24 cellular contexts compared by ENCODE assay signal in the genomic region with DNA sequence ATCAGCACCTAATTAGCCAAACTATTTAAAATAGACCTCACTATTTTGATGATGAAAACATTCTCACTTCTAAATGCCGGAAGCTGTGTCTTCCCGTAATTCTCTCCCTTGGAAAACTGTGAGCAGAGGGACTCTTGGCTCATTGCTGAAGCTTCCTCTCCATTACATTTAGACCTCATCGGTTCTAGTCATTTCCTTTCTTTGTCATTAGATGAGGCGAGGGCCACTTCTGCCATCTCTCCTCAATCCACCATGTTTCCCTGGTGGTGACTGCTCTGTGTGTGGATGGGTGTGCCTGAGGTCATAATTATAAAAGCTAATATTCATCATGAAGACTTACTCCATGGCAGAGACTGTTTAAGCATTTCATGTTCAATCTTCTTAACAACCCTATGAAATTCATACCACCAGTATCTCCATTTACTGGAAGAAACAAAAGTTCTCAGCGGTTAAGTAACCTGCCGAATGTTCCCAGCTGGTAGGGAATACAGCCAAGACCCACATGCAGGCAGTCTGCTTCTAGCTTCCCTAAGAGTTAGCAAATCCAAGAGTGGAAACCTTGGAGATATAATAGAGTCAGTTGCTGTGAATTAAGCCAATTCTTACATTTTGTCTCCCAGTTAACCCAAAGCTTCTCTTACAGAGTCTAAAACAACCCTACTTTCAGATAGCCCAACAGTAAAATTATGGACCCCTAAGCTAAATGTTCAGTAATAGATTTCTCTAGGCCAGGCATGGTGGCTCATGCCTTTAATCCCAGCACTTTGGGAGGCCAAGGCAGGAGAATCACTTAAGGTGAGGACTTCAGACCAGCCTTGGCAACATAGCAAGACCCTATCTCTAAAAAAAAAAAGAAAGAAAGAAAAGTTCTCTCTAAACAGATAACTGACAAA.
DNase-seq lines count a peak whose midpoint lies in the region; ATAC-seq and TF ChIP-seq lines count a peak whose summit lies in the region.
"Had no signal": no experiment of that assay in that cellular context is flagged by ENCODE, and none has a peak within 500 bp of the region (broad histone marks: within the 10 kb centered on the region; RNA-seq: fewer than 3 reads in every experiment).

No MANE protein-coding gene starts in this region.

- no peak overlapping the region for H3K4me3 Mint-ChIP-seq in progenitor cell of endocrine pancreas (ENCODE audit: low read depth)
- H3K4me3 Mint-ChIP-seq: CD8-positive, alpha-beta T cell; H9; natural killer cell; stimulated activated effector memory CD8-positive, alpha-beta T cell treated with anti-CD3 and anti-CD28 coated beads, Interleukin-12 subunit alpha, Interleukin-12 subunit beta, amount 100 ng/mL, for 72 hours had no signal

- no peak overlapping the region; the same call in 1 of the 2 replicates for H3K14ac ChIP-seq in IMR-90 (replicated peaks; ENCODE audit: low read depth, low read length)

- no peak overlapping the region for H3K4ac ChIP-seq in IMR-90 (ENCODE audit: low read depth, low read length)

- H3K56ac ChIP-seq in IMR-90 (ENCODE audit: extremely low read depth, insufficient read depth, low read length): no peak overlapping the region

- H2BK15ac ChIP-seq in IMR-90 (ENCODE audit: low read depth, low read length): 0 out of 3 replicates have a peak overlapping the region, but pooled peaks have one; percentile 43

- WGBS in IMR-90 (ENCODE audit: extremely low coverage in 2 of 2, insufficient read length in 1 of 2), 2 experiments: no CpG with 5 or more reads among the region's 6 CpGs

- no peaks in the 10 kb centered on the region for H3K9me3 Mint-ChIP-seq in progenitor cell of endocrine pancreas (ENCODE audit: low read depth)
- H3K9me3 Mint-ChIP-seq: CD8-positive, alpha-beta T cell; H9; natural killer cell; stimulated activated effector memory CD8-positive, alpha-beta T cell treated with anti-CD3 and anti-CD28 coated beads, Interleukin-12 subunit alpha, Interleukin-12 subunit beta, amount 100 ng/mL, for 72 hours had no signal

- H3K23ac ChIP-seq in IMR-90 (ENCODE audit: low read depth, low read length): no peak overlapping the region

- H3K9ac ChIP-seq in IMR-90 (ENCODE audit: low read depth, low read length): no peak overlapping the region

- intact Hi-C loops in IMR-90 (cut with micrococcal nuclease): no loop called here
- intact Hi-C loops in left ventricle myocardium inferior (cut with micrococcal nuclease): no loop called here
- intact Hi-C loops in gastrocnemius medialis (cut with DNase I; ENCODE audit: low total_unique reads): no loop called here

- in situ Hi-C loops in IMR-90 (cut with MboI; ENCODE audit: low sequenced_read_pairs): no loop called here
- in situ Hi-C loops in gastrocnemius medialis (cut with MboI; ENCODE audit: low sequenced_read_pairs in 4 of 4): no loop called here

- TF ChIP-seq POLR2A in IMR-90 (IDR thresholded peaks at IDR 0.05; ENCODE audit: low read depth, low read length) (no peak), gastrocnemius medialis (IDR thresholded peaks at IDR 0.05) (no peak)

- H3K27me3 ChIP-seq in IMR-90 (ENCODE audit: control insufficient read depth, insufficient read depth, low read length) (no peaks in the 10 kb centered on the region), left ventricle myocardium inferior (ENCODE audit: low read depth) (no peaks in the 10 kb centered on the region), gastrocnemius medialis (no peaks in the 10 kb centered on the region)
- H3K27me3 ChIP-seq: cardiac muscle cell, ovary, sigmoid colon, SJCRH30 had no signal

- H3K27me3 Mint-ChIP-seq in progenitor cell of endocrine pancreas: peaks cover 4% of the 10 kb centered on the region

- H4K5ac ChIP-seq in IMR-90 (ENCODE audit: low read depth, low read length): no peak overlapping the region

- no peaks in the 10 kb centered on the region for H3K36me3 Mint-ChIP-seq in progenitor cell of endocrine pancreas (ENCODE audit: insufficient read depth)
- H3K36me3 Mint-ChIP-seq: CD8-positive, alpha-beta T cell; natural killer cell; stimulated activated effector memory CD8-positive, alpha-beta T cell treated with anti-CD3 and anti-CD28 coated beads, Interleukin-12 subunit alpha, Interleukin-12 subunit beta, amount 100 ng/mL, for 72 hours had no signal

- BruUV-seq in IMR-90 (replicated peaks; lab: Mats Ljungman, UMichigan): no TSS peak

- DNase-seq in IMR-90 (peak; percentile 57), choroid plexus epithelial cell (ENCODE audit: low read depth) (peak; percentile 79), left ventricle myocardium inferior (peak; percentile 37), gastrocnemius medialis (no peak), progenitor cell of endocrine pancreas (ENCODE audit: low spot score, unreplicated experiment) (no peak)
- DNase-seq: activated CD4-positive, alpha-beta T cell treated with anti-CD3 and anti-CD28 coated beads for 48 hours; CD8-positive, alpha-beta T cell; DMS79; erythroblast; H9; head of caudate nucleus; Karpas-422; natural killer cell; NCI-H1048; NCI-H187 treated with DMSO at 0.1 percent for 48 hours; NCI-H226; sigmoid colon; SJCRH30 had no signal

- peak overlapping the region; percentile 33 for H3K18ac ChIP-seq in IMR-90 (ENCODE audit: low read depth, low read length)

- H3K4me3 ChIP-seq in IMR-90 (ENCODE audit: insufficient read depth, low read depth, low read length): no peak overlapping the region
- H3K4me3 ChIP-seq in choroid plexus epithelial cell (ENCODE audit: low read depth, low read length): no peak overlapping the region
- H3K4me3 ChIP-seq in left ventricle myocardium inferior: no peak overlapping the region
- H3K4me3 ChIP-seq in gastrocnemius medialis: no peak overlapping the region
- H3K4me3 ChIP-seq: cardiac muscle cell, ovary, sigmoid colon, SJCRH30 had no signal

- no peak overlapping the region for H2BK5ac ChIP-seq in IMR-90 (ENCODE audit: low read depth, low read length, poor library complexity, severe bottlenecking)

- no peak overlapping the region for H2AK5ac ChIP-seq in IMR-90 (ENCODE audit: low read depth, low read length)

- H2AFZ ChIP-seq in IMR-90 (replicated peaks; ENCODE audit: low read length, poor library complexity): no peak overlapping the region

- CTCF ChIA-PET in IMR-90 (lab: Yijun Ruan, JAX): no interaction called here

- no peaks in the 10 kb centered on the region for H3K79me1 ChIP-seq in IMR-90 (ENCODE audit: low read depth in 1 of 2, low read length in 2 of 2)

- POLR2A ChIA-PET in IMR-90 (lab: Charles Lee; ENCODE audit: unreplicated experiment): no interaction called here

- H3K4me2 ChIP-seq in IMR-90 (ENCODE audit: low read depth, low read length): no peak overlapping the region

- H3K9me3 ChIP-seq in IMR-90 (ENCODE audit: control insufficient read depth, insufficient read depth, low read length): no peaks in the 10 kb centered on the region
- no peaks in the 10 kb centered on the region for H3K9me3 ChIP-seq in left ventricle myocardium inferior (replicated peaks)
- no peaks in the 10 kb centered on the region for H3K9me3 ChIP-seq in gastrocnemius medialis
- H3K9me3 ChIP-seq: ovary, sigmoid colon, SJCRH30 had no signal

- TF ChIP-seq CTCF in IMR-90 (conservative IDR thresholded peaks at IDR 0.05; ENCODE audit: low read depth, low read length) (no peak), choroid plexus epithelial cell (conservative IDR thresholded peaks at IDR 0.05; ENCODE audit: low read depth, low read length) (no peak), left ventricle myocardium inferior (IDR thresholded peaks at IDR 0.05; ENCODE audit: borderline replicate concordance) (no peak), gastrocnemius medialis (IDR thresholded peaks at IDR 0.05 in 4 of 5, conservative IDR thresholded peaks at IDR 0.05 in 1 of 5) (no peak), progenitor cell of endocrine pancreas (IDR thresholded peaks at IDR 0.05; ENCODE audit: unreplicated experiment) (no peak)

- no peaks in the 10 kb centered on the region for H3K4me1 Mint-ChIP-seq in progenitor cell of endocrine pancreas (ENCODE audit: low read depth)
- H3K4me1 Mint-ChIP-seq: natural killer cell; stimulated activated effector memory CD8-positive, alpha-beta T cell treated with anti-CD3 and anti-CD28 coated beads, Interleukin-12 subunit alpha, Interleukin-12 subunit beta, amount 100 ng/mL, for 72 hours had no signal

- no peak overlapping the region for H4K8ac ChIP-seq in IMR-90 (ENCODE audit: low read depth in 2 of 2, low read length in 2 of 2)

- no peak overlapping the region for H3K27ac ChIP-seq in IMR-90 (ENCODE audit: insufficient read depth, low read length)
- H3K27ac ChIP-seq in left ventricle myocardium inferior (replicated peaks): peak overlapping the region; percentile 65
- peak overlapping the region; percentile 36 to 54 (median 42) for H3K27ac ChIP-seq in gastrocnemius medialis
- H3K27ac ChIP-seq: cardiac muscle cell, ovary, SJCRH30 had no signal

- no peak overlapping the region for H3K27ac Mint-ChIP-seq in progenitor cell of endocrine pancreas
- H3K27ac Mint-ChIP-seq: CD8-positive, alpha-beta T cell; H9; natural killer cell; stimulated activated effector memory CD8-positive, alpha-beta T cell treated with anti-CD3 and anti-CD28 coated beads, Interleukin-12 subunit alpha, Interleukin-12 subunit beta, amount 100 ng/mL, for 72 hours had no signal

- H2BK20ac ChIP-seq in IMR-90 (ENCODE audit: low read depth, low read length): no peak overlapping the region

- dilution Hi-C loops in IMR-90 (cut with HindIII; ENCODE audit: low sequenced_read_pairs, unreplicated experiment): no loop called here

- no peak overlapping the region for H4K91ac ChIP-seq in IMR-90 (ENCODE audit: insufficient read depth, low read depth, low read length)

- H2AK9ac ChIP-seq in IMR-90 (replicated peaks; ENCODE audit: low read depth, low read length, poor library complexity): no peak overlapping the region

- H3K4me1 ChIP-seq in IMR-90 (ENCODE audit: control insufficient read depth, insufficient read depth, low read length) (peaks cover 5% of the 10 kb centered on the region), left ventricle myocardium inferior (peaks cover 18% of the 10 kb centered on the region), gastrocnemius medialis (peaks cover 11 to 24% of the 10 kb centered on the region in 2 donors)

- TF ChIP-seq RAD21 in IMR-90 (IDR thresholded peaks at IDR 0.05; ENCODE audit: low read length): no peak

- H3K9me1 ChIP-seq in IMR-90 (ENCODE audit: insufficient read depth, low read length): peaks cover 3% of the 10 kb centered on the region; the same call in 1 of the 2 replicates

- no peak overlapping the region for H2BK120ac ChIP-seq in IMR-90 (ENCODE audit: low read depth, low read length)

- ATAC-seq in IMR-90 (ENCODE audit: low read depth) (no peak), gastrocnemius medialis (no peak), GM18858 (IDR thresholded peaks at IDR 0.05; ENCODE audit: unreplicated experiment) (no peak), GM18517 (IDR thresholded peaks at IDR 0.05; ENCODE audit: unreplicated experiment) (no peak), GM18502 (IDR thresholded peaks at IDR 0.05; ENCODE audit: poor library complexity, unreplicated experiment) (no peak)
- ATAC-seq: CD8-positive, alpha-beta T cell; natural killer cell; stimulated activated effector memory CD8-positive, alpha-beta T cell treated with anti-CD3 and anti-CD28 coated beads, Interleukin-12 subunit alpha, Interleukin-12 subunit beta, amount 100 ng/mL, for 72 hours had no signal

- H4K20me1 ChIP-seq in IMR-90 (ENCODE audit: insufficient read depth, low read length): no peaks in the 10 kb centered on the region

- H3K36me3 ChIP-seq in IMR-90 (ENCODE audit: control insufficient read depth, insufficient read depth, low read length): no peaks in the 10 kb centered on the region
- no peaks in the 10 kb centered on the region for H3K36me3 ChIP-seq in left ventricle myocardium inferior
- no peaks in the 10 kb centered on the region for H3K36me3 ChIP-seq in gastrocnemius medialis
- H3K36me3 ChIP-seq: cardiac muscle cell, ovary, sigmoid colon, SJCRH30 had no signal

Comparison
In these comparisons a context has a peak if more than half of its experiments do, and no peak if none do; other contexts are left out.
1. DNase-seq: peak in IMR-90 (single experiment), choroid plexus epithelial cell (single experiment) and left ventricle myocardium inferior (single experiment); none in gastrocnemius medialis (0 of 2) and progenitor cell of endocrine pancreas (single experiment).